ENCODE assay signal across 8 cellular contexts in genomic region chr7:151519045-151519764, GRCh38. TPM values are rescaled to one million over a fixed set of nuclear protein-coding genes. Genes with fewer than 3 reads are reported as not detected.
DNase-seq lines count a peak whose midpoint lies in the region; ATAC-seq and TF ChIP-seq lines count a peak whose summit lies in the region.
"Not testable (repeated sequence)": the region's sequence is repeated elsewhere in the genome, so short reads cannot be mapped to it uniquely, and the experiment has no call there.

No MANE protein-coding gene starts in this region.

- ATAC-seq in GM19351 (IDR thresholded peaks at IDR 0.05; ENCODE audit: unreplicated experiment) (peak; percentile 49), HG03139 (IDR thresholded peaks at IDR 0.05; ENCODE audit: unreplicated experiment) (peak; percentile 47)
- peak; percentile 63 to 67 for ATAC-seq in activated T-cell treated with anti-CD3 and anti-CD28 coated beads, Interleukin-2, amount 50 U/mL, for 72 hours (replicated peaks in 1 of 2)

- H3K4me1 ChIP-seq in BE2C = not testable (repeated sequence)
- peaks cover 0 to 37% (median 6%) of the 10 kb centered on the region in 4 donors for H3K4me1 ChIP-seq in Peyer's patch

- peak overlapping the region; percentile 86 to 93 for H3K4me3 Mint-ChIP-seq in activated T-cell treated with anti-CD3 and anti-CD28 coated beads, Interleukin-2, amount 50 U/mL, for 72 hours
- H3K4me3 Mint-ChIP-seq in mesothelial cell of epicardium = peak overlapping the region; percentile 90

- H3K36me3 ChIP-seq in BE2C, Peyer's patch: not testable (repeated sequence)

- DNase-seq in BE2C (peak; percentile 50), Peyer's patch (peak; percentile 51 to 80 (median 72)), mesothelial cell of epicardium (ENCODE audit: low spot score in 2 of 2, unreplicated experiment in 2 of 2) (peak in 1 of 2 experiments; percentile 74)
- DNase-seq in activated T-cell treated with anti-CD3 and anti-CD28 coated beads, Interleukin-2, amount 50 U/mL, for 72 hours = peak; percentile 71 to 76
- not testable (repeated sequence) for DNase-seq in epithelial cell of prostate (ENCODE audit: low read depth, low spot score)
- peak in 2 of 3 donors; percentile 39 to 45 for DNase-seq in stimulated activated CD4-positive, alpha-beta T cell treated with anti-CD3 and anti-CD28 coated beads, TNF-alpha, amount 100 ng/mL, for 1 hour (ENCODE audit: low read depth in 3 of 3, low spot score in 1 of 3)

- peak; percentile 61 to 81 for TF ChIP-seq POLR2A in Peyer's patch (IDR thresholded peaks at IDR 0.05)

- H3K36me3 Mint-ChIP-seq in activated T-cell treated with anti-CD3 and anti-CD28 coated beads, Interleukin-2, amount 50 U/mL, for 72 hours (ENCODE audit: insufficient read depth in 2 of 2); mesothelial cell of epicardium: not testable (repeated sequence)

- not testable (repeated sequence) for H3K9me3 ChIP-seq in BE2C, Peyer's patch

- H3K4me1 Mint-ChIP-seq in activated T-cell treated with anti-CD3 and anti-CD28 coated beads, Interleukin-2, amount 50 U/mL, for 72 hours (ENCODE audit: low read depth) = peaks cover 43% of the 10 kb centered on the region
- H3K4me1 Mint-ChIP-seq in mesothelial cell of epicardium = peaks cover 25% of the 10 kb centered on the region

- H3K27ac ChIP-seq in Peyer's patch = peak overlapping the region; percentile 99 to 100 (median 100)
- peak overlapping the region; percentile 96 for H3K27ac ChIP-seq in epithelial cell of prostate

- H3K4me3 ChIP-seq in BE2C (ENCODE audit: low read depth, low read length) (peak overlapping the region; percentile 94), Peyer's patch (peak overlapping the region; percentile 88 to 99 (median 94))

- TF ChIP-seq CTCF in BE2C (IDR thresholded peaks at IDR 0.05; ENCODE audit: low read depth, low read length); mesothelial cell of epicardium (IDR thresholded peaks at IDR 0.05; ENCODE audit: unreplicated experiment): not testable (repeated sequence)
- peak in 1 of 6 experiments; percentile 23 for TF ChIP-seq CTCF in Peyer's patch (IDR thresholded peaks at IDR 0.05)

- not testable (repeated sequence) for H3K27me3 Mint-ChIP-seq in activated T-cell treated with anti-CD3 and anti-CD28 coated beads, Interleukin-2, amount 50 U/mL, for 72 hours (ENCODE audit: low read depth); mesothelial cell of epicardium (ENCODE audit: low read depth)

- not testable (repeated sequence) for H3K9me3 Mint-ChIP-seq in activated T-cell treated with anti-CD3 and anti-CD28 coated beads, Interleukin-2, amount 50 U/mL, for 72 hours; mesothelial cell of epicardium

- not testable (repeated sequence) for H3K27me3 ChIP-seq in BE2C, Peyer's patch

- peak overlapping the region; percentile 59 for H3K27ac Mint-ChIP-seq in activated T-cell treated with anti-CD3 and anti-CD28 coated beads, Interleukin-2, amount 50 U/mL, for 72 hours
- H3K27ac Mint-ChIP-seq in mesothelial cell of epicardium = peak overlapping the region; percentile 99

RNA-seq across cellular contexts. Expression of gene RHEB, which starts 0.5 kb away (rescaled TPM):
- 88.3 TPM for polyA plus RNA-seq in BE2C (2012; ENCODE audit: insufficient read depth, insufficient read length, low read depth)
- 10 to 100 TPM; 34.7 to 46.9 (median 41.5) TPM for total RNA-seq in Peyer's patch
- 10 to 100 TPM; 39.3 to 47.3 TPM for total RNA-seq in activated T-cell treated with anti-CD3 and anti-CD28 coated beads, Interleukin-2, amount 50 U/mL, for 72 hours
- 88.5 to 90.3 TPM (median 89.4 TPM) in 3 replicates for total RNA-seq in mesothelial cell of epicardium
